1 cellular context compared by ENCODE assay signal in the genomic region with DNA sequence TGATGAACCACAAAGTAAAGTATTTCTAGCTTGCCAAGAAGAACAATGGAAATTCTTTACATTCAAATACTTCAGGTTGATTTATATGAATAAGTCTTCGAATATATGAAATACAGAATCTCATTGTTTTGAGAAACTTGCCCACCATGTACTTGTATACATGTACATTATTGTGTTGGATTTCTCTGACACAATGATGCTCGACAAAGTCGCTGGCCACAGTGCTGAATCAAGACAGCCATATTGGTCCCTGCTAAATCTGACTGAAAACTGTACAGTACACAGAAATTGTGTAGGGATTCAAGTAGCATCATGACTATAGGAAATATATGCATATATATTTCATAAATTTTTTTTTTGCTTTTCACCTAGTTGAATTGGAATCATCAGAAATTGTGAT.
TF ChIP-seq lines count a peak whose summit lies in the region.

No MANE protein-coding gene starts in this region.

TF ChIP-seq in HepG2, 621 proteins besides CTCF, POLR2A, EP300 and RAD21 (continued from another document):
- no peak for TF ChIP-seq ZNF281 (CRISPR knock-in tag; IDR thresholded peaks at IDR 0.05; ENCODE audit: borderline replicate concordance)
- TF ChIP-seq ETS1 (CRISPR knock-in tag; IDR thresholded peaks at IDR 0.05), result no peak
- TF ChIP-seq POGZ (CRISPR knock-in tag; IDR thresholded peaks at IDR 0.05), result peak; percentile 43; the same call in 1 of the 2 replicates
- no peak for TF ChIP-seq ZGPAT (CRISPR knock-in tag; IDR thresholded peaks at IDR 0.05)
- no peak for TF ChIP-seq NFRKB (IDR thresholded peaks at IDR 0.05)
- TF ChIP-seq ZMYM4 (CRISPR knock-in tag; IDR thresholded peaks at IDR 0.05), result 0 out of 2 replicates have a peak, but pooled peaks have one; percentile 28
- peak; percentile 58 to 99 for TF ChIP-seq REST (IDR thresholded peaks at IDR 0.05; ENCODE audit: borderline replicate concordance in 1 of 2, low read depth in 1 of 2, low read length in 2 of 2)
- TF ChIP-seq WIZ (CRISPR knock-in tag; IDR thresholded peaks at IDR 0.05), result peak; percentile 52; the same call in 1 of the 2 replicates
- peak; percentile 15; the same call in 1 of the 2 replicates for TF ChIP-seq RXRB (CRISPR knock-in tag; IDR thresholded peaks at IDR 0.05; ENCODE audit: borderline replicate concordance)
- no peak for TF ChIP-seq HNRNPLL (IDR thresholded peaks at IDR 0.05; ENCODE audit: low read depth, low read length, poor library complexity, severe bottlenecking)
- TF ChIP-seq MIER2 (CRISPR knock-in tag; IDR thresholded peaks at IDR 0.05), result peak; percentile 97
- TF ChIP-seq, protein P1, sequence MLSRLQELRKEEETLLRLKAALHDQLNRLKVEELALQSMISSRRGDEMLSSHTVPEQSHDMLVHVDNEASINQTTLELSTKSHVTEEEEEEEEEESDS (CRISPR knock-in tag; IDR thresholded peaks at IDR 0.05; ENCODE audit: borderline replicate concordance), result 0 out of 2 replicates have a peak, but pooled peaks have one; percentile 54
- peak; percentile 66; the same call in 1 of the 2 replicates for TF ChIP-seq ZNF644 (CRISPR knock-in tag; IDR thresholded peaks at IDR 0.05; ENCODE audit: low read depth)
- TF ChIP-seq MIXL1 (CRISPR knock-in tag; IDR thresholded peaks at IDR 0.05), result no peak
- TF ChIP-seq HDAC2 (CRISPR knock-in tag; IDR thresholded peaks at IDR 0.05), result 0 out of 2 replicates have a peak, but pooled peaks have one; percentile 15
- no peak for TF ChIP-seq NFE2L1 (CRISPR knock-in tag; IDR thresholded peaks at IDR 0.05; ENCODE audit: borderline replicate concordance)
